In the genomic region with DNA sequence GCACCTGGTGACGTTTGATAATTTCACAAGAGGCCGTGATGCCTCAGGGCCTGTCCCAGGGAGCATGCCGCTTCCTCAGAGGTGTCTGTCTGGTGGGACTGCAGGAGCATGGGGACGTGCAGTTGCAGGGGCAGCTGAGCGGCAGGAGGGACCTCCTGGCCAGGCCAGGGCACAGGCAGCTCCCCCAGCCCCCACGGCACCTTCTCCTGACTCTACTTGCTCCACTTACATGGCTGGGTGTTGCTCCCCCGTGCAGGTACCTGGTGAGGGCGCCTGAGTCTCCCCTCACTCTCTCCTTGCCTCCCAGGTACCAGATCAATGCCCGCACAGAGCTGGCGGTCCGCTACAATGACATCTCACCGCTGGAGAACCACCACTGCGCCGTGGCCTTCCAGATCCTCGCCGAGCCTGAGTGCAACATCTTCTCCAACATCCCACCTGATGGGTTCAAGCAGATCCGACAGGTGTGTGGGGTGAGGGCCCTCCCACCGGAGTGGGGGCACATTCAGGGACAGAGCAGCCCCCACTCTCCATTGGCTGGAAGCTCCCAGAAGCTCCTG, we compare ENCODE assay signal across 21 cellular contexts.
DNase-seq lines count a peak whose midpoint lies in the region; ATAC-seq and TF ChIP-seq lines count a peak whose summit lies in the region.
"Had no signal": no experiment of that assay in that cellular context is flagged by ENCODE, and none has a peak within 500 bp of the region (broad histone marks: within the 10 kb centered on the region; RNA-seq: fewer than 3 reads in every experiment).

No MANE protein-coding gene starts in this region.

- WGBS in hepatocyte (ENCODE audit: low lambda C conversion rate, missing lambda C conversion rate), result 95% methylated on average over 18 of the region's 18 CpGs

- no peaks in the 10 kb centered on the region for H4K20me1 ChIP-seq in hepatocyte (ENCODE audit: insufficient read depth, poor library complexity, severe bottlenecking)

- H3K36me3 ChIP-seq in CD4-positive, CD25-positive, alpha-beta regulatory T cell (ENCODE audit: control insufficient read depth, insufficient read depth, low read length), result no peaks in the 10 kb centered on the region
- H3K36me3 ChIP-seq in hepatocyte (replicated peaks; ENCODE audit: insufficient read depth, low read depth), result no peaks in the 10 kb centered on the region
- H3K36me3 ChIP-seq: MG63 had no signal

- no peaks in the 10 kb centered on the region for H3K9me3 Mint-ChIP-seq in CD4-positive, CD25-positive, alpha-beta regulatory T cell
- H3K9me3 Mint-ChIP-seq in progenitor cell of endocrine pancreas (ENCODE audit: low read depth), result no peaks in the 10 kb centered on the region
- H3K9me3 Mint-ChIP-seq: CD8-positive, alpha-beta memory T cell had no signal

- no peak overlapping the region for H3K4me2 ChIP-seq in hepatocyte

- H3K79me2 ChIP-seq in hepatocyte, result no peaks in the 10 kb centered on the region

- no peaks in the 10 kb centered on the region for H3K27me3 ChIP-seq in CD4-positive, CD25-positive, alpha-beta regulatory T cell (ENCODE audit: control insufficient read depth, insufficient read depth, low read length)
- H3K27me3 ChIP-seq in hepatocyte, result no peaks in the 10 kb centered on the region
- H3K27me3 ChIP-seq: MG63 had no signal

- no peak for ATAC-seq in CD4-positive, CD25-positive, alpha-beta regulatory T cell (ENCODE audit: low read depth in 2 of 2)
- ATAC-seq in T-helper 17 cell, result no peak
- no peak for ATAC-seq in HG02571 (IDR thresholded peaks at IDR 0.05; ENCODE audit: unreplicated experiment)

- TF ChIP-seq CTCF in hepatocyte (IDR thresholded peaks at IDR 0.05; ENCODE audit: poor library complexity) (no peak), progenitor cell of endocrine pancreas (IDR thresholded peaks at IDR 0.05; ENCODE audit: unreplicated experiment) (no peak), GM10266 (IDR thresholded peaks at IDR 0.05; ENCODE audit: control insufficient read depth, insufficient read depth, low read depth, missing control alignments) (no peak)

- H3K4me1 ChIP-seq in CD4-positive, CD25-positive, alpha-beta regulatory T cell (ENCODE audit: control insufficient read depth, insufficient read depth, low read length, poor library complexity, severe bottlenecking), result no peaks in the 10 kb centered on the region
- H3K4me1 ChIP-seq in hepatocyte (ENCODE audit: insufficient read depth), result peaks cover 15% of the 10 kb centered on the region

- DNase-seq in CD4-positive, CD25-positive, alpha-beta regulatory T cell, result no peak
- DNase-seq in T-helper 17 cell (no peak), hepatocyte (ENCODE audit: low spot score) (no peak), progenitor cell of endocrine pancreas (ENCODE audit: low spot score, unreplicated experiment) (no peak), GM10266 (ENCODE audit: extremely low spot score) (no peak), nucleus accumbens (lab: John Stamatoyannopoulos, UW) (no peak)
- DNase-seq: Calu3; CD8-positive, alpha-beta memory T cell; DMS79 treated with DMSO at 0.1 percent for 48 hours; GF-D8; HCEC 1CT; IMR-90; KG1; MG63; NCI-H2029; NCI-H2227 treated with DMSO at 0.1 percent for 48 hours; NCI-H510A had no signal

- H3K27me3 Mint-ChIP-seq in CD4-positive, CD25-positive, alpha-beta regulatory T cell, result no peaks in the 10 kb centered on the region
- no peaks in the 10 kb centered on the region for H3K27me3 Mint-ChIP-seq in T-helper 17 cell
- no peaks in the 10 kb centered on the region for H3K27me3 Mint-ChIP-seq in progenitor cell of endocrine pancreas
- H3K27me3 Mint-ChIP-seq: B cell; CD8-positive, alpha-beta memory T cell had no signal

- no peaks in the 10 kb centered on the region for H3K9me2 ChIP-seq in hepatocyte (replicated peaks; ENCODE audit: insufficient read depth)

- H3K4me3 ChIP-seq in CD4-positive, CD25-positive, alpha-beta regulatory T cell (ENCODE audit: low read depth, low read length), result no peak overlapping the region
- no peak overlapping the region for H3K4me3 ChIP-seq in hepatocyte
- H3K4me3 ChIP-seq: MG63 had no signal

- peaks cover 27% of the 10 kb centered on the region for H3K36me3 Mint-ChIP-seq in CD4-positive, CD25-positive, alpha-beta regulatory T cell
- H3K36me3 Mint-ChIP-seq in T-helper 17 cell (ENCODE audit: low read depth) (peaks cover 7% of the 10 kb centered on the region), progenitor cell of endocrine pancreas (ENCODE audit: insufficient read depth) (peaks cover 26% of the 10 kb centered on the region)

- H3K9me3 ChIP-seq in CD4-positive, CD25-positive, alpha-beta regulatory T cell (ENCODE audit: control insufficient read depth in 2 of 2, low read length in 2 of 2), result no peaks in the 10 kb centered on the region
- H3K9me3 ChIP-seq in T-helper 17 cell (ENCODE audit: control insufficient read depth, low read length, poor library complexity, severe bottlenecking), result no peaks in the 10 kb centered on the region
- H3K9me3 ChIP-seq in hepatocyte (ENCODE audit: low read depth), result no peaks in the 10 kb centered on the region
- H3K9me3 ChIP-seq: MG63 had no signal

- no peak overlapping the region for H2AFZ ChIP-seq in hepatocyte

- H3K4me1 Mint-ChIP-seq in CD4-positive, CD25-positive, alpha-beta regulatory T cell, result peaks cover 0 to 5% (median 1%) of the 10 kb centered on the region in 4 donors
- H3K4me1 Mint-ChIP-seq in T-helper 17 cell (peaks cover 3% of the 10 kb centered on the region), progenitor cell of endocrine pancreas (ENCODE audit: low read depth) (peaks cover 32% of the 10 kb centered on the region)
- H3K4me1 Mint-ChIP-seq: B cell; CD8-positive, alpha-beta memory T cell had no signal

- peak overlapping the region in 2 of 3 donors; percentile 78 to 82 for H3K27ac Mint-ChIP-seq in CD4-positive, CD25-positive, alpha-beta regulatory T cell
- peak overlapping the region; percentile 24 for H3K27ac Mint-ChIP-seq in T-helper 17 cell
- H3K27ac Mint-ChIP-seq in progenitor cell of endocrine pancreas, result peak overlapping the region; percentile 90
- H3K27ac Mint-ChIP-seq: B cell; CD8-positive, alpha-beta memory T cell had no signal

- H3K27ac ChIP-seq in CD4-positive, CD25-positive, alpha-beta regulatory T cell (ENCODE audit: insufficient read depth, low read length, poor library complexity, severe bottlenecking), result no peak overlapping the region
- H3K27ac ChIP-seq in hepatocyte, result peak overlapping the region; percentile 96
- H3K27ac ChIP-seq: C4-2B, RWPE1 had no signal

- H3K4me3 Mint-ChIP-seq in CD4-positive, CD25-positive, alpha-beta regulatory T cell, result no peak overlapping the region
- H3K4me3 Mint-ChIP-seq in T-helper 17 cell (no peak overlapping the region), progenitor cell of endocrine pancreas (ENCODE audit: low read depth) (no peak overlapping the region)
- H3K4me3 Mint-ChIP-seq: B cell; CD8-positive, alpha-beta memory T cell had no signal

Comparison
In these comparisons a context has a peak if more than half of its experiments do, and no peak if none do; other contexts are left out.
1. H3K27ac Mint-ChIP-seq: peak in every context shown above with its lines; median percentile 90 in progenitor cell of endocrine pancreas; 80 in CD4-positive, CD25-positive, alpha-beta regulatory T cell; 24 in T-helper 17 cell.